18 cellular contexts compared by ENCODE assay signal in the genomic region with DNA sequence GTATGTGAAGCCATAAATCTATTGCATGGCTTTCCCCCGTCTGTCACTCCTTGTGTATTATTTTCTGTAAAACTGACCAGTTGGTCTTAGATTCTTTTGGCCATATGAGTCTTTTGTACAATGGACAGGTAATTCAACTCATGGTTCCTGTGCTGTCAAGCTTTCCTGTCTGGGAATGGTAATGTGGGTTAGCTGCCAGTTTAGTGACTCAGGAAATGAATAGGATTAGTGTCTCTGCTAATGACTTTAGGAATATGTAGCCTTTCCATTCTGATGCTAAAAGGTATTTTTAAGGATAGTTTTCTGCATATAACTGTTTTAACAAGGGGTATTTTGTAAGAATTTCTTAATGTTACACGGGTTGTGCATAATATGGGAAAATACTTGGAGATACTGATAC.
DNase-seq lines count a peak whose midpoint lies in the region; ATAC-seq, FAIRE-seq and TF ChIP-seq lines count a peak whose summit lies in the region.
"Had no signal": no experiment of that assay in that cellular context is flagged by ENCODE, and none has a peak within 500 bp of the region (broad histone marks: within the 10 kb centered on the region; RNA-seq: fewer than 3 reads in every experiment).

No MANE protein-coding gene starts in this region.

- no peak for TF ChIP-seq POLR2A in spleen (IDR thresholded peaks at IDR 0.05)

- DNase-seq in ELR (ENCODE audit: low read depth) (peak; percentile 34), M059J (ENCODE audit: low read depth) (peak; percentile 65), mammary epithelial cell (peak; percentile 66), lung microvascular endothelial cell (ENCODE audit: low read depth in 2 of 2) (peak; percentile 43 to 51), HTR-8/SVneo (ENCODE audit: insufficient read length, low spot score) (no peak), spleen (no peak)
- no peak for DNase-seq in activated CD4-positive, alpha-beta T cell treated with anti-CD3 and anti-CD28 coated beads for 48 hours
- DNase-seq: BE2C; CD4-positive, alpha-beta memory T cell; KG1; MM.1S; NCI-H1105; NCI-H187; NCI-H446 treated with DMSO at 0.1 percent for 48 hours; NCI-H774; SW 1271 had no signal

- dilution Hi-C loops in mammary epithelial cell (cut with HindIII; ENCODE audit: low sequenced_read_pairs): no loop called here

- H3K79me2 ChIP-seq in mammary epithelial cell (ENCODE audit: insufficient read depth, low read length): peaks cover 4% of the 10 kb centered on the region

- no peak overlapping the region for H3K27ac ChIP-seq in mammary epithelial cell (ENCODE audit: insufficient read depth, low read depth, low read length)
- H3K27ac ChIP-seq in spleen: no peak overlapping the region

- intact Hi-C loops in mammary epithelial cell (cut with micrococcal nuclease) (loop anchor here (5.0 kb wide), 1 partner anchor 43 kb away; no protein-coding TSS in a partner anchor), spleen (cut with DNase I; ENCODE audit: low total_unique reads) (no loop called here)

- BruUV-seq in mammary epithelial cell (replicated peaks; lab: Mats Ljungman, UMichigan): no TSS peak

- H3K9me3 ChIP-seq in mammary epithelial cell (replicated peaks; ENCODE audit: insufficient read depth, low read length) (no peaks in the 10 kb centered on the region), spleen (no peaks in the 10 kb centered on the region)
- H3K9me3 ChIP-seq: BE2C, HAP-1 had no signal

- H3K27me3 ChIP-seq in mammary epithelial cell (ENCODE audit: insufficient read depth, low read length) (no peaks in the 10 kb centered on the region), spleen (replicated peaks in 1 of 7) (no peaks in the 10 kb centered on the region)
- H3K27me3 ChIP-seq: BE2C had no signal

- H3K36me3 ChIP-seq in mammary epithelial cell (ENCODE audit: insufficient read depth, low read length) (peaks cover 2% of the 10 kb centered on the region), spleen (peaks cover 0 to 29% (median 9%) of the 10 kb centered on the region in 6 donors)
- H3K36me3 ChIP-seq: BE2C, HAP-1 had no signal

- no peak overlapping the region for H2AFZ ChIP-seq in mammary epithelial cell (ENCODE audit: low read depth, low read length)

- ATAC-seq in HG03196 (IDR thresholded peaks at IDR 0.05; ENCODE audit: unreplicated experiment): no peak

- no peak for FAIRE-seq in HTR-8/SVneo (lab: Jason Lieb, UNC)

- TF ChIP-seq CTCF in mammary epithelial cell (conservative IDR thresholded peaks at IDR 0.05 in 1 of 2, IDR thresholded peaks at IDR 0.05 in 1 of 2; ENCODE audit: extremely low read depth in 1 of 2, insufficient read depth in 1 of 2, low read depth in 1 of 2, low read length in 2 of 2): no peak
- TF ChIP-seq CTCF in spleen (IDR thresholded peaks at IDR 0.05 in 8 of 11, conservative IDR thresholded peaks at IDR 0.05 in 3 of 11): no peak

- CTCF ChIA-PET in mammary epithelial cell (lab: Charles Lee; ENCODE audit: low non-redundant PET): no interaction called here

- no peak overlapping the region for H3K4me3 ChIP-seq in mammary epithelial cell (replicated peaks in 1 of 3; ENCODE audit: insufficient read depth in 1 of 3, low read depth in 2 of 3, low read length in 3 of 3)
- no peak overlapping the region for H3K4me3 ChIP-seq in spleen
- H3K4me3 ChIP-seq: HAP-1 had no signal

- WGBS in mammary epithelial cell (ENCODE audit: low coverage, missing lambda C conversion rate): 51% methylated on average over 2 of the region's 2 CpGs
- 71 to 90% (median 84%) methylated on average over 2 of the region's 2 CpGs for WGBS in spleen, 5 donors

- in situ Hi-C loops in mammary epithelial cell (cut with MboI; ENCODE audit: low sequenced_read_pairs in 2 of 2): no loop called here

- H3K9ac ChIP-seq in mammary epithelial cell (ENCODE audit: insufficient read depth, low read length): no peak overlapping the region

- no peaks in the 10 kb centered on the region for H4K20me1 ChIP-seq in mammary epithelial cell (ENCODE audit: insufficient read depth, low read length)

- no peak overlapping the region for H3K4me2 ChIP-seq in mammary epithelial cell (ENCODE audit: insufficient read depth, low read depth, low read length)

- peaks cover 37% of the 10 kb centered on the region for H3K4me1 ChIP-seq in mammary epithelial cell (ENCODE audit: insufficient read depth, low read length)
- H3K4me1 ChIP-seq in spleen: no peaks in the 10 kb centered on the region

Comparison
In these comparisons a context has a peak if more than half of its experiments do, and no peak if none do; other contexts are left out.
1. DNase-seq: peak in ELR (single experiment), M059J (single experiment), mammary epithelial cell (single experiment) and lung microvascular endothelial cell (2 of 2); none in activated CD4-positive, alpha-beta T cell treated with anti-CD3 and anti-CD28 coated beads for 48 hours (single experiment), HTR-8/SVneo (single experiment) and spleen (single experiment).